Comparison of ENCODE assay signal across 1 cellular context in the genomic region with DNA sequence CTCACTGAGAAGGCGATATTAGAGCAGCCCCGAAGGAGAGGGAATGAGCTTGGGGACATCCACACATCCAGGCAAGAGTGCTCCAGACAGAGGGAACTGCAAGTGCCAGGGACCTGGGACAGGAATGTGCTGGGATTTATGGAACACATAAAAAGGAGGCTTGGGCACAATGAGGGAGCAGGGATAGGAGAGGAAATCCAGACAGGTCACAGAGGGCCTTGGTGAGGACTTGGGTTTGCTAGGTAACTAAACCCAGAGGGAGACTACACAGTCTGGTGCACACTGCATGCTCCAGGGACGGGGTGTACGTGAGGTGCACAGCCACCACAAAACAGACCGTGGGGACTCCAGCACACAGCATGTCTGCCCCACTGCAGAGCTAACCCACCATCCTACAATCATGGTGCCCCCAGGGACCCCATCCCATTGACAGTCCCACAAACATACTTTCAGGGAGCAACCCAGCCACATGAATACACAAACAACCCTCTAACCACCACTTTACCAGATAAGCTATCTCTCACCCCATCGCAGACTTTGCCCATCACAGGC.
TF ChIP-seq lines count a peak whose summit lies in the region.

No MANE protein-coding gene starts in this region.

TF ChIP-seq in IMR-90, 13 proteins besides CTCF, POLR2A, EP300 and RAD21:
- no peak for TF ChIP-seq MXI1 (IDR thresholded peaks at IDR 0.05; ENCODE audit: borderline replicate concordance, low read depth, low read length)
- no peak for TF ChIP-seq RFX5 (IDR thresholded peaks at IDR 0.05; ENCODE audit: low read depth, low read length)
- TF ChIP-seq CEBPB (IDR thresholded peaks at IDR 0.05; ENCODE audit: low read depth, low read length) = no peak
- no peak for TF ChIP-seq FOS (IDR thresholded peaks at IDR 0.05; ENCODE audit: low read depth, low read length)
